ENCODE assay signal across 8 cellular contexts in genomic region chr18:13823707-13824395, GRCh38.
DNase-seq lines count a peak whose midpoint lies in the region; ATAC-seq lines count a peak whose summit lies in the region.

Gene MC5R (plus strand): TSS chr18:13824149. CDS start chr18:13825766, 1,617 bp downstream.

- peak; percentile 85 for DNase-seq in 8988T
- peak; percentile 75 for DNase-seq in NCI-H345 (lab: John Stamatoyannopoulos, UW)
- peak; percentile 22 to 66 for DNase-seq in activated CD8-positive, alpha-beta memory T cell treated with anti-CD3 and anti-CD28 coated beads for 1 hour (ENCODE audit: extremely low read depth in 1 of 2, low read depth in 1 of 2)
- peak; percentile 62 to 73 (median 66) for DNase-seq in effector memory CD8-positive, alpha-beta T cell
- peak; percentile 20 for DNase-seq in middle frontal gyrus (ENCODE audit: extremely low spot score, low spot score)
- DNase-seq in stimulated activated CD8-positive, alpha-beta memory T cell treated with anti-CD3 and anti-CD28 coated beads, Interleukin-2, amount 100 ng/mL, for 48 hours (ENCODE audit: low read depth in 2 of 2): peak; percentile 62 to 63

- H3K4me3 Mint-ChIP-seq in effector memory CD8-positive, alpha-beta T cell: peak within 1 kb of the TSS; percentile 29 to 68

- no peaks in the 10 kb centered on the region for H3K9me3 Mint-ChIP-seq in effector memory CD8-positive, alpha-beta T cell

- H3K4me1 Mint-ChIP-seq in effector memory CD8-positive, alpha-beta T cell (ENCODE audit: low read depth in 2 of 2): no peaks in the 10 kb centered on the region

- H3K27me3 Mint-ChIP-seq in effector memory CD8-positive, alpha-beta T cell: peaks cover 38 to 65% of the 10 kb centered on the region in 2 donors

- ATAC-seq in GM18502 (IDR thresholded peaks at IDR 0.05; ENCODE audit: poor library complexity, unreplicated experiment) (peak; percentile 92), HG02970 (IDR thresholded peaks at IDR 0.05; ENCODE audit: low FRiP score, unreplicated experiment) (peak; percentile 79)
- ATAC-seq in effector memory CD8-positive, alpha-beta T cell (replicated peaks): peak; percentile 97

- H3K27ac Mint-ChIP-seq in effector memory CD8-positive, alpha-beta T cell: peak within 1 kb of the TSS in 1 of 2 donors; percentile 53

- H3K36me3 Mint-ChIP-seq in effector memory CD8-positive, alpha-beta T cell (ENCODE audit: insufficient read depth): peaks cover 3% of the 10 kb centered on the region

Comparison
In these comparisons a context has a peak if more than half of its experiments do, and no peak if none do; other contexts are left out.
1. Peak in every context shown above with its lines: DNase-seq and ATAC-seq.
2. DNase-seq: peak in every context shown above with its lines; median percentile 85 in 8988T; 75 in NCI-H345; 66 in effector memory CD8-positive, alpha-beta T cell; 62 in stimulated activated CD8-positive, alpha-beta memory T cell treated with anti-CD3 and anti-CD28 coated beads, Interleukin-2, amount 100 ng/mL, for 48 hours; 44 in activated CD8-positive, alpha-beta memory T cell treated with anti-CD3 and anti-CD28 coated beads for 1 hour; 20 in middle frontal gyrus.